Comparison of ENCODE assay signal across 1 cellular context in genomic region chr1:155211661-155212440, GRCh38. TPM values are rescaled to one million over a fixed set of nuclear protein-coding genes. Genes with fewer than 3 reads are reported as not detected.
"Had no signal": no experiment of that assay in that cellular context is flagged by ENCODE, and none has a peak within 500 bp of the region (broad histone marks: within the 10 kb centered on the region; RNA-seq: fewer than 3 reads in every experiment).

No MANE protein-coding gene starts in this region.

RNA-seq across cellular contexts. Expression of gene TRIM46, which starts 38.2 kb away (rescaled TPM):
- total RNA-seq: cardiac septum had no signal
